8 cellular contexts compared by ENCODE assay signal in genomic region chr6:60843175-60843982, GRCh38.
DNase-seq lines count a peak whose midpoint lies in the region; ATAC-seq and TF ChIP-seq lines count a peak whose summit lies in the region.
"Not testable (repeated sequence)": the region's sequence is repeated elsewhere in the genome, so short reads cannot be mapped to it uniquely, and the experiment has no call there.

No MANE protein-coding gene starts in this region.

- 30% methylated on average over 3 of the region's 3 CpGs for WGBS in hepatocyte (ENCODE audit: low lambda C conversion rate, missing lambda C conversion rate)
- WGBS in neuronal stem cell (ENCODE audit: extremely low coverage in 2 of 2, insufficient read length in 2 of 2, insufficient replicate concordance in 1 of 2), 2 donors: no CpG with 5 or more reads among the region's 3 CpGs

- H4K91ac ChIP-seq in neuronal stem cell (ENCODE audit: low read depth, low read length, poor library complexity): not testable (repeated sequence)

- TF ChIP-seq CTCF in Calu3 (IDR thresholded peaks at IDR 0.05; ENCODE audit: unreplicated experiment): not testable (repeated sequence)
- peak; percentile 28; the same call in 1 of the 2 replicates for TF ChIP-seq CTCF in PC-9 (conservative IDR thresholded peaks at IDR 0.05)
- peak; percentile 15 to 52 for TF ChIP-seq CTCF in brain (conservative IDR thresholded peaks at IDR 0.05)
- peak; percentile 39 for TF ChIP-seq CTCF in hepatocyte (IDR thresholded peaks at IDR 0.05; ENCODE audit: poor library complexity)

- H3K4me2 ChIP-seq in PC-9; hepatocyte; neuronal stem cell (ENCODE audit: insufficient read depth, low read length, poor library complexity, severe bottlenecking): not testable (repeated sequence)

- not testable (repeated sequence) for H3K27ac ChIP-seq in PC-9; neuronal stem cell (replicated peaks; ENCODE audit: low read length)
- H3K27ac ChIP-seq in hepatocyte: peak overlapping the region; percentile 57

- intact Hi-C loops in Calu3 (cut with micrococcal nuclease; ENCODE audit: unreplicated experiment); PC-9 (cut with micrococcal nuclease; ENCODE audit: unreplicated experiment): not testable (repeated sequence)

- not testable (repeated sequence) for H4K20me1 ChIP-seq in PC-9 (ENCODE audit: insufficient read depth); hepatocyte (ENCODE audit: insufficient read depth, poor library complexity, severe bottlenecking)

- H3K9me3 Mint-ChIP-seq in Calu3 (ENCODE audit: low read depth, unreplicated experiment): peaks cover 13% of the 10 kb centered on the region
- not testable (repeated sequence) for H3K9me3 Mint-ChIP-seq in brain

- H2AK5ac ChIP-seq in neuronal stem cell (ENCODE audit: low read depth, low read length): not testable (repeated sequence)

- H3K4me1 ChIP-seq in PC-9 (replicated peaks; ENCODE audit: insufficient read depth); hepatocyte (ENCODE audit: insufficient read depth); neuronal stem cell (ENCODE audit: control insufficient read depth in 2 of 2, insufficient read depth in 1 of 2, low read depth in 1 of 2, low read length in 2 of 2): not testable (repeated sequence)

- H3K14ac ChIP-seq in neuronal stem cell (ENCODE audit: low read length): not testable (repeated sequence)

- peak overlapping the region; percentile 31 for H3K27ac Mint-ChIP-seq in Calu3 (ENCODE audit: unreplicated experiment)
- not testable (repeated sequence) for H3K27ac Mint-ChIP-seq in brain

- H3K79me2 ChIP-seq in PC-9 (ENCODE audit: low read depth); hepatocyte: not testable (repeated sequence)

- H3K4me3 ChIP-seq in PC-9; hepatocyte; neuronal stem cell (ENCODE audit: low read length in 2 of 2): not testable (repeated sequence)

- H2AFZ ChIP-seq in PC-9: not testable (repeated sequence)
- H2AFZ ChIP-seq in hepatocyte: peak overlapping the region; percentile 66
- peak overlapping the region; percentile 47 for H2AFZ ChIP-seq in neuronal stem cell (ENCODE audit: low read length)

- H3K4ac ChIP-seq in neuronal stem cell (ENCODE audit: low read length): not testable (repeated sequence)

- not testable (repeated sequence) for DNase-seq in Calu3; PC-9; left lobe of liver (ENCODE audit: low spot score); neuronal stem cell (ENCODE audit: low spot score)
- DNase-seq in HT-29 (ENCODE audit: low spot score): peak; percentile 10
- peak in 2 of 3 experiments; percentile 1 to 47 for DNase-seq in NCI-H1417 (lab: John Stamatoyannopoulos, UW)
- peak; percentile 44 for DNase-seq in hepatocyte (ENCODE audit: low spot score)

- POLR2A ChIA-PET in PC-9 (lab: Charles Lee; ENCODE audit: unreplicated experiment): not testable (repeated sequence)

- not testable (repeated sequence) for H2BK15ac ChIP-seq in neuronal stem cell (ENCODE audit: low read length)

- H3K9ac ChIP-seq in neuronal stem cell (ENCODE audit: low read depth, low read length, poor library complexity): not testable (repeated sequence)

- CTCF ChIA-PET in Calu3 (lab: Charles Lee); PC-9 (lab: Charles Lee): not testable (repeated sequence)

- H3K36me3 ChIP-seq in PC-9 (ENCODE audit: low read depth); hepatocyte (replicated peaks; ENCODE audit: insufficient read depth, low read depth); neuronal stem cell (replicated peaks in 1 of 2; ENCODE audit: control insufficient read depth in 2 of 2, insufficient read depth in 2 of 2, low read length in 2 of 2): not testable (repeated sequence)

- H3K18ac ChIP-seq in neuronal stem cell (ENCODE audit: low read length): not testable (repeated sequence)

- ATAC-seq in left lobe of liver: peak; percentile 62

- H3K27me3 ChIP-seq in PC-9 (ENCODE audit: insufficient read depth, low read depth); hepatocyte; neuronal stem cell (ENCODE audit: control insufficient read depth in 3 of 3, insufficient read depth in 3 of 3, low read depth in 1 of 3, low read length in 3 of 3): not testable (repeated sequence)

- H4K8ac ChIP-seq in neuronal stem cell (ENCODE audit: low read depth, low read length): not testable (repeated sequence)

- not testable (repeated sequence) for H2BK12ac ChIP-seq in neuronal stem cell (ENCODE audit: low read length)

- H3K36me3 Mint-ChIP-seq in Calu3 (ENCODE audit: insufficient read depth, unreplicated experiment); brain: not testable (repeated sequence)

- not testable (repeated sequence) for H3K4me3 Mint-ChIP-seq in Calu3 (ENCODE audit: low read depth, unreplicated experiment); brain

- not testable (repeated sequence) for H3K9me3 ChIP-seq in PC-9 (ENCODE audit: insufficient read depth, low read depth); hepatocyte (ENCODE audit: low read depth); neuronal stem cell (replicated peaks in 1 of 2; ENCODE audit: control insufficient read depth in 2 of 2, insufficient read depth in 1 of 2, low read depth in 1 of 2, low read length in 2 of 2)

- H3F3A ChIP-seq in PC-9 (ENCODE audit: insufficient read depth, low read depth): not testable (repeated sequence)

- H3K23ac ChIP-seq in neuronal stem cell (ENCODE audit: low read depth, low read length, poor library complexity): not testable (repeated sequence)

- not testable (repeated sequence) for H2BK120ac ChIP-seq in neuronal stem cell (ENCODE audit: low read depth, low read length)

- not testable (repeated sequence) for H3K27me3 Mint-ChIP-seq in Calu3 (ENCODE audit: unreplicated experiment); brain

- H3K4me1 Mint-ChIP-seq in Calu3 (ENCODE audit: low read depth, unreplicated experiment); brain: not testable (repeated sequence)

- not testable (repeated sequence) for H3K9me2 ChIP-seq in PC-9 (ENCODE audit: insufficient read depth); hepatocyte (replicated peaks; ENCODE audit: insufficient read depth)

- BruUV-seq in Calu3 (replicated peaks; lab: Mats Ljungman, UMichigan); PC-9 (replicated peaks; lab: Mats Ljungman, UMichigan): not testable (repeated sequence)

- not testable (repeated sequence) for H3K79me1 ChIP-seq in neuronal stem cell (ENCODE audit: low read depth, low read length)

- H2BK5ac ChIP-seq in neuronal stem cell (ENCODE audit: low read length): not testable (repeated sequence)
